In genomic region chr10:44835300-44835699, GRCh38 we compare ENCODE assay signal across 1 cellular context.
TF ChIP-seq lines count a peak whose summit lies in the region.

No MANE protein-coding gene starts in this region.

TF ChIP-seq in HEK293, 187 proteins besides CTCF, POLR2A, EP300 and RAD21 (continued from another document):
- TF ChIP-seq PRDM2 (tag by site-specific recombination; IDR thresholded peaks at IDR 0.05; ENCODE audit: borderline replicate concordance) (no peak), ZNF843 (tag by site-specific recombination; IDR thresholded peaks at IDR 0.05) (0 out of 2 replicates have a peak, but pooled peaks have one; percentile 13), FEZF1 (tag by site-specific recombination; IDR thresholded peaks at IDR 0.05) (peak; percentile 41; the same call in 1 of the 2 replicates), ZNF19 (tag by site-specific recombination; IDR thresholded peaks at IDR 0.05; ENCODE audit: low read depth) (no peak), ZNF112 (tag by site-specific recombination; IDR thresholded peaks at IDR 0.05) (no peak), KLF1 (tag by site-specific recombination; IDR thresholded peaks at IDR 0.05) (no peak), ZNF341 (tag by site-specific recombination; IDR thresholded peaks at IDR 0.05; ENCODE audit: low read depth) (no peak), SP7 (tag by site-specific recombination; IDR thresholded peaks at IDR 0.05) (peak; percentile 52; the same call in 1 of the 2 replicates)
TF ChIP-seq in HEK293: peak in this region for 4.
